In the genomic region with DNA sequence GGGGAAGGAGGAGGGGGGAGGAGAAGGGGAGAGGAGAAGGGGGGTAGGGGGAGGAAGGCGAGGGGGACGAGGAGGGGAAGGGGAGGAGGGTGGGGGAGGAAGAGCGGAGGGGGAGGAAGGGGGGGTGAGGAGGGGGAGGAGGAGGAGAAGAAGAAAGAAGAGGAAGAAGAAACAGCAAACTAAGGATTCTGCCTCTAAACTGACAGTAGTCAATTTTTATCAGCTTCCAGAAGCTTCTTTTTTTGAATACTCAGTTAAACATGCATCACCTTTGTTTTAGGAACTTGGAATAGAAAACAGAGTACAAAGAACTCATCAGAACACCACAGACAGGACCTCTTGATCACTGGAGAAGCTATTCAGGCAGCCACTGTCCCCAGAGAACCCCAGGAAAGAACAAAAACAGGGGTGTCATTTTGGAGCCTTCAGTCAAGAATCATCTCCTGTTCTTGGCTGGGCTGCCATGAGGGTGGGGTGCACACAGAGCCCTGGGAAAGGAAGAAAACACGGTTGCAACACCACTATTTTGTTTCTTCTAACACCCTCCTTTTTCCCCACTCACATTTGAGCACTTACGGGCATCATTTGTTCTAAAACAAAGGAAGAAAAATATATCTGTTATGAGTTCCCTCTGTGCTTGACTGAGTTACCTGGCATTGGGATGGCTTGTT, we compare ENCODE assay signal across 24 cellular contexts.
DNase-seq lines count a peak whose midpoint lies in the region; ATAC-seq, FAIRE-seq and TF ChIP-seq lines count a peak whose summit lies in the region.
"Had no signal": no experiment of that assay in that cellular context is flagged by ENCODE, and none has a peak within 500 bp of the region (broad histone marks: within the 10 kb centered on the region; RNA-seq: fewer than 3 reads in every experiment).

No MANE protein-coding gene starts in this region.

- H3F3A ChIP-seq in neural progenitor cell (ENCODE audit: low read depth) (peaks cover 20% of the 10 kb centered on the region), PC-9 (ENCODE audit: insufficient read depth, low read depth) (peaks cover 16% of the 10 kb centered on the region; the same call in 1 of the 2 replicates)

- intact Hi-C loops in left cardiac atrium (cut with DNase I) = loop anchor here in 1 of 2 donors (5.0 kb wide), 1 partner anchor 47 kb away; no protein-coding TSS in a partner anchor
- intact Hi-C loops in endothelial cell of umbilical vein (cut with micrococcal nuclease) = no loop called here
- intact Hi-C loops in PC-9 (cut with micrococcal nuclease; ENCODE audit: unreplicated experiment) = loop anchor here (5.0 kb wide), 2 partner anchors 167 to 682 kb away; no protein-coding TSS in a partner anchor

- H3K9me3 Mint-ChIP-seq in neural progenitor cell = peaks cover 4% of the 10 kb centered on the region
- H3K9me3 Mint-ChIP-seq: activated naive CD8-positive, alpha-beta T cell treated with anti-CD3 and anti-CD28 coated beads, Interleukin-2, amount 10 ng/mL, durations not matched to agents 7 days and 5 days; activated T-helper 2 cell treated with anti-CD3 and anti-CD28 coated beads, Interferon-gamma antibody, Interleukin-2, Interleukin-4, amounts not matched to agents 10 μg/mL and 5 μg/mL and 100 μg/mL, durations not matched to agents 14 hours and 24 hours and 36 hours; dendritic cell treated with granulocyte-macrophage colony-stimulating factor and Interleukin-4, amounts not matched to agents 40 ng/mL and 50 ng/mL, for 4 days had no signal

- H3K9ac ChIP-seq in endothelial cell of umbilical vein (replicated peaks; ENCODE audit: extremely low read depth, insufficient read depth, low read length) (peak overlapping the region; percentile 95), neural progenitor cell (no peak overlapping the region)
- H3K9ac ChIP-seq: parathyroid adenoma had no signal

- TF ChIP-seq CTCF in right atrium auricular region (IDR thresholded peaks at IDR 0.05) (no peak), endothelial cell of umbilical vein (IDR thresholded peaks at IDR 0.05; ENCODE audit: extremely low read depth in 1 of 2, insufficient read depth in 1 of 2, low read depth in 1 of 2, low read length in 2 of 2) (no peak), neural progenitor cell (IDR thresholded peaks at IDR 0.05) (no peak), tibial nerve (IDR thresholded peaks at IDR 0.05) (no peak), PC-9 (conservative IDR thresholded peaks at IDR 0.05) (no peak)

- CTCF ChIA-PET in endothelial cell of umbilical vein (lab: Charles Lee) (interaction anchor here (3.0 to 3.9 kb wide), 3 partner anchors 9 to 51 kb away, joined by 16 to 26 read pairs (median 23); no protein-coding TSS in a partner anchor), PC-9 (lab: Charles Lee) (no interaction called here)

- POLR2A ChIA-PET in endothelial cell of umbilical vein (lab: Charles Lee) (interaction anchor here (1.4 to 5.7 kb wide), 3 partner anchors 18 to 686 kb away, joined by 4 to 111 read pairs (median 6); a partner anchor contains a TSS), PC-9 (lab: Charles Lee; ENCODE audit: unreplicated experiment) (no interaction called here)

- H3K27ac ChIP-seq in right atrium auricular region (peak overlapping the region in 1 of 2 donors; percentile 39), endothelial cell of umbilical vein (ENCODE audit: insufficient read depth, low read depth, low read length) (peak overlapping the region; percentile 99), neural progenitor cell (peak overlapping the region; percentile 0), tibial nerve (peak overlapping the region in 2 of 4 donors; percentile 75 to 84), PC-9 (no peak overlapping the region), caudate nucleus (ENCODE audit: low read depth, low read length) (no peak overlapping the region)
- H3K27ac ChIP-seq: brain microvascular endothelial cell, parathyroid adenoma had no signal

- no TSS peak for BruUV-seq in endothelial cell of umbilical vein (replicated peaks; lab: Mats Ljungman, UMichigan)
- no TSS peak for BruUV-seq in PC-9 (replicated peaks; lab: Mats Ljungman, UMichigan)

- no peaks in the 10 kb centered on the region for H3K9me3 ChIP-seq in right atrium auricular region
- H3K9me3 ChIP-seq in endothelial cell of umbilical vein (replicated peaks; ENCODE audit: control insufficient read depth, insufficient read depth, low read length) = no peaks in the 10 kb centered on the region
- H3K9me3 ChIP-seq in neural progenitor cell (ENCODE audit: low read depth) = no peaks in the 10 kb centered on the region
- H3K9me3 ChIP-seq in tibial nerve = no peaks in the 10 kb centered on the region
- H3K9me3 ChIP-seq in PC-9 (ENCODE audit: insufficient read depth, low read depth) = no peaks in the 10 kb centered on the region

- peak in 1 of 2 donors; percentile 61 for TF ChIP-seq EP300 in tibial nerve (IDR thresholded peaks at IDR 0.05)

- no peaks in the 10 kb centered on the region for H3K9me2 ChIP-seq in PC-9 (ENCODE audit: insufficient read depth)

- H3K4me2 ChIP-seq in endothelial cell of umbilical vein (ENCODE audit: insufficient read depth, low read length) (peak overlapping the region; percentile 18), neural progenitor cell (peak overlapping the region; percentile 45), PC-9 (no peak overlapping the region)

- no peaks in the 10 kb centered on the region for H3K9me1 ChIP-seq in endothelial cell of umbilical vein (replicated peaks; ENCODE audit: control insufficient read depth, extremely low read depth, insufficient read depth, low read length)

- DNase-seq in right atrium auricular region (ENCODE audit: low spot score) (peak; percentile 60), left cardiac atrium (no peak), endothelial cell of umbilical vein (ENCODE audit: low read depth, low spot score) (no peak), neural progenitor cell (ENCODE audit: low spot score) (no peak), tibial nerve (ENCODE audit: low spot score in 2 of 2) (peak; percentile 35 to 75), PC-9 (no peak), caudate nucleus (lab: John Stamatoyannopoulos, UW) (no peak)
- DNase-seq: activated naive CD8-positive, alpha-beta T cell treated with anti-CD3 and anti-CD28 coated beads, Interleukin-2, amount 10 ng/mL, durations not matched to agents 7 days and 5 days; brain microvascular endothelial cell; DMS53; foreskin melanocyte; NCI-H1092; NCI-H2029 treated with DMSO at 0.1 percent for 48 hours; NCI-H510A; NK-92 treated with Interleukin-12 subunit alpha and Interleukin-12 subunit beta, amount 100 ng/mL, for 24 hours; RPMI8226; stimulated activated CD8-positive, alpha-beta memory T cell treated with anti-CD3 and anti-CD28 coated beads, Interleukin-4, amount 100 ng/mL, for 48 hours; SW 1271 had no signal

- peak overlapping the region; percentile 19 for H3K27ac Mint-ChIP-seq in neural progenitor cell
- H3K27ac Mint-ChIP-seq: activated naive CD8-positive, alpha-beta T cell treated with anti-CD3 and anti-CD28 coated beads, Interleukin-2, amount 10 ng/mL, durations not matched to agents 7 days and 5 days; activated T-helper 2 cell treated with anti-CD3 and anti-CD28 coated beads, Interferon-gamma antibody, Interleukin-2, Interleukin-4, amounts not matched to agents 10 μg/mL and 5 μg/mL and 100 μg/mL, durations not matched to agents 14 hours and 24 hours and 36 hours; dendritic cell treated with granulocyte-macrophage colony-stimulating factor and Interleukin-4, amounts not matched to agents 40 ng/mL and 50 ng/mL, for 4 days had no signal

- H3K4me3 ChIP-seq in right atrium auricular region (no peak overlapping the region), endothelial cell of umbilical vein (replicated peaks in 1 of 3; ENCODE audit: insufficient read depth in 1 of 3, low read depth in 1 of 3, low read length in 3 of 3) (no peak overlapping the region), neural progenitor cell (no peak overlapping the region), tibial nerve (no peak overlapping the region), PC-9 (no peak overlapping the region)

- H4K20me1 ChIP-seq in endothelial cell of umbilical vein (replicated peaks; ENCODE audit: control insufficient read depth, extremely low read depth, insufficient read depth, low read length) (no peaks in the 10 kb centered on the region), neural progenitor cell (ENCODE audit: low read depth) (no peaks in the 10 kb centered on the region), PC-9 (ENCODE audit: insufficient read depth) (no peaks in the 10 kb centered on the region)

- H3K4me1 ChIP-seq in right atrium auricular region (peaks cover 0 to 42% of the 10 kb centered on the region in 2 donors), endothelial cell of umbilical vein (ENCODE audit: control insufficient read depth, extremely low read depth, insufficient read depth, low read length) (peaks cover 44% of the 10 kb centered on the region), neural progenitor cell (peaks cover 45% of the 10 kb centered on the region), tibial nerve (peaks cover 0 to 50% (median 29%) of the 10 kb centered on the region in 4 donors), PC-9 (replicated peaks; ENCODE audit: insufficient read depth) (peaks cover 28% of the 10 kb centered on the region)

- peak; percentile 59 for FAIRE-seq in endothelial cell of umbilical vein (lab: Jason Lieb, UNC)
- FAIRE-seq: GM12891 had no signal

- H3K4me1 Mint-ChIP-seq in neural progenitor cell = peaks cover 60% of the 10 kb centered on the region
- H3K4me1 Mint-ChIP-seq: activated naive CD8-positive, alpha-beta T cell treated with anti-CD3 and anti-CD28 coated beads, Interleukin-2, amount 10 ng/mL, durations not matched to agents 7 days and 5 days had no signal

- dilution Hi-C loops in endothelial cell of umbilical vein (cut with MboI; ENCODE audit: extremely low pct_ligation_motif_present, low sequenced_read_pairs) = loop anchor here (5.0 to 25.0 kb wide), 3 partner anchors 50 to 682 kb away; a partner anchor contains a TSS

- H3K4me3 Mint-ChIP-seq in neural progenitor cell = peak overlapping the region; percentile 25
- H3K4me3 Mint-ChIP-seq: activated naive CD8-positive, alpha-beta T cell treated with anti-CD3 and anti-CD28 coated beads, Interleukin-2, amount 10 ng/mL, durations not matched to agents 7 days and 5 days; dendritic cell treated with granulocyte-macrophage colony-stimulating factor and Interleukin-4, amounts not matched to agents 40 ng/mL and 50 ng/mL, for 4 days had no signal

- H3K79me2 ChIP-seq in endothelial cell of umbilical vein (ENCODE audit: control insufficient read depth, insufficient read depth, low read length) (peaks cover 13% of the 10 kb centered on the region), neural progenitor cell (ENCODE audit: low read depth) (no peaks in the 10 kb centered on the region), PC-9 (ENCODE audit: low read depth) (no peaks in the 10 kb centered on the region)
- H3K79me2 ChIP-seq: parathyroid adenoma had no signal

- H3K27me3 ChIP-seq in right atrium auricular region (no peaks in the 10 kb centered on the region), endothelial cell of umbilical vein (ENCODE audit: control insufficient read depth in 2 of 2, insufficient read depth in 2 of 2, low read length in 2 of 2) (no peaks in the 10 kb centered on the region), neural progenitor cell (no peaks in the 10 kb centered on the region), tibial nerve (no peaks in the 10 kb centered on the region), PC-9 (ENCODE audit: insufficient read depth, low read depth) (no peaks in the 10 kb centered on the region)
- H3K27me3 ChIP-seq: brain microvascular endothelial cell had no signal

- ATAC-seq in left cardiac atrium (no peak), GM21737 (IDR thresholded peaks at IDR 0.05; ENCODE audit: unreplicated experiment) (no peak)
- ATAC-seq: left lobe of liver had no signal

- TF ChIP-seq POLR2A in endothelial cell of umbilical vein (IDR thresholded peaks at IDR 0.05; ENCODE audit: low read depth, low read length) (no peak), tibial nerve (IDR thresholded peaks at IDR 0.05) (no peak)

- H3K36me3 ChIP-seq in right atrium auricular region (no peaks in the 10 kb centered on the region), endothelial cell of umbilical vein (ENCODE audit: control insufficient read depth in 2 of 2, extremely low read depth in 1 of 2, insufficient read depth in 2 of 2, low read length in 2 of 2) (no peaks in the 10 kb centered on the region), neural progenitor cell (no peaks in the 10 kb centered on the region), tibial nerve (no peaks in the 10 kb centered on the region), PC-9 (ENCODE audit: low read depth) (no peaks in the 10 kb centered on the region)
- H3K36me3 ChIP-seq: brain microvascular endothelial cell had no signal

- 46 to 58% methylated on average over 5 of the region's 5 CpGs for WGBS in tibial nerve, 2 donors

- H3K36me3 Mint-ChIP-seq in neural progenitor cell = peaks cover 3% of the 10 kb centered on the region
- H3K36me3 Mint-ChIP-seq: activated naive CD8-positive, alpha-beta T cell treated with anti-CD3 and anti-CD28 coated beads, Interleukin-2, amount 10 ng/mL, durations not matched to agents 7 days and 5 days had no signal

- H3K27me3 Mint-ChIP-seq in neural progenitor cell (ENCODE audit: insufficient read depth, low read depth) = peaks cover 3% of the 10 kb centered on the region

- H2AFZ ChIP-seq in endothelial cell of umbilical vein (ENCODE audit: low read depth, low read length) (no peak overlapping the region), neural progenitor cell (replicated peaks) (no peak overlapping the region), PC-9 (no peak overlapping the region)
- H2AFZ ChIP-seq: parathyroid adenoma had no signal

Comparison
In these comparisons a context has a peak if more than half of its experiments do, and no peak if none do; other contexts are left out.
1. DNase-seq: peak in right atrium auricular region (single experiment) and tibial nerve (2 of 2); none in left cardiac atrium (single experiment), endothelial cell of umbilical vein (single experiment), neural progenitor cell (single experiment), PC-9 (0 of 2) and caudate nucleus (0 of 61).
2. H3K27ac ChIP-seq: peak in endothelial cell of umbilical vein (single experiment) and neural progenitor cell (single experiment); none in PC-9 (single experiment) and caudate nucleus (single experiment).